ENCODE assay signal across 17 cellular contexts in genomic region chr2:239362497-239362896, GRCh38. TPM values are rescaled to one million over a fixed set of nuclear protein-coding genes. Genes with fewer than 3 reads are reported as not detected.
A peak's percentile ranks its signal among the peaks of the same experiment; 100 is the strongest.
DNase-seq lines count a peak whose midpoint lies in the region; ATAC-seq and TF ChIP-seq lines count a peak whose summit lies in the region.
"Had no signal": no experiment of that assay in that cellular context is flagged by ENCODE, and none has a peak within 500 bp of the region (broad histone marks: within the 10 kb centered on the region; RNA-seq: fewer than 3 reads in every experiment).

No MANE protein-coding gene starts in this region.

- in situ Hi-C loops in transverse colon (cut with MboI; ENCODE audit: low pct_ligation_motif_present in 1 of 4, low pct_unique_long_range_greater_than_20kb in 1 of 4, low sequenced_read_pairs in 3 of 4) = no loop called here

- DNase-seq in natural killer cell (no peak), astrocyte of the hippocampus (ENCODE audit: low read depth, low spot score) (peak; percentile 23), medulla oblongata (ENCODE audit: extremely low spot score) (peak; percentile 48), transverse colon (no peak), Kasumi-1 (lab: John Stamatoyannopoulos, UW) (no peak), DMS153 (lab: John Stamatoyannopoulos, UW) (no peak), SIG-M5 (lab: John Stamatoyannopoulos, UW) (no peak)
- DNase-seq in natural killer cell treated with Interleukin-12 subunit alpha and Interleukin-12 subunit beta and Interleukin-15 and Interleukin-18, amount 100 ng/mL, for 72 hours (ENCODE audit: low spot score) = no peak
- DNase-seq: BE2C; Caco-2; CD8-positive, alpha-beta memory T cell; DMS53; H7; IMR-90 had no signal

- no peak for ATAC-seq in natural killer cell
- no peak for ATAC-seq in natural killer cell treated with Interleukin-12 subunit alpha and Interleukin-12 subunit beta and Interleukin-15 and Interleukin-18, amount 100 ng/mL, for 72 hours
- ATAC-seq: A549, GM23338 had no signal

- 82 to 100% methylated on average over 1 to 4 of the region's 4 CpGs for WGBS in transverse colon (ENCODE audit: low coverage in 1 of 2), 2 donors

- H3K36me3 ChIP-seq in transverse colon = no peaks in the 10 kb centered on the region
- H3K36me3 ChIP-seq: BE2C had no signal

- no peaks in the 10 kb centered on the region for H3K36me3 Mint-ChIP-seq in natural killer cell
- H3K36me3 Mint-ChIP-seq in natural killer cell treated with Interleukin-12 subunit alpha and Interleukin-12 subunit beta and Interleukin-15 and Interleukin-18, amount 100 ng/mL, for 72 hours = no peaks in the 10 kb centered on the region
- H3K36me3 Mint-ChIP-seq: CD8-positive, alpha-beta memory T cell had no signal

- TF ChIP-seq POLR2A in transverse colon (IDR thresholded peaks at IDR 0.05) = no peak

- peaks cover 0 to 8% (median 5%) of the 10 kb centered on the region in 4 donors for H3K4me1 ChIP-seq in transverse colon
- H3K4me1 ChIP-seq: A549, Caco-2 had no signal

- no peak overlapping the region for H3K4me3 ChIP-seq in transverse colon
- H3K4me3 ChIP-seq: A549, GM23338 had no signal

- peak overlapping the region in 3 of 4 donors; percentile 12 to 66 (median 52) for H3K27ac ChIP-seq in transverse colon
- H3K27ac ChIP-seq: A549, C4-2B had no signal

- H3K4me1 Mint-ChIP-seq in natural killer cell = peaks cover 37 to 54% of the 10 kb centered on the region in 2 donors
- peaks cover 35 to 40% of the 10 kb centered on the region in 2 donors for H3K4me1 Mint-ChIP-seq in natural killer cell treated with Interleukin-12 subunit alpha and Interleukin-12 subunit beta and Interleukin-15 and Interleukin-18, amount 100 ng/mL, for 72 hours (ENCODE audit: low read depth in 2 of 2)

- no peaks in the 10 kb centered on the region for H3K9me3 Mint-ChIP-seq in natural killer cell
- H3K9me3 Mint-ChIP-seq in natural killer cell treated with Interleukin-12 subunit alpha and Interleukin-12 subunit beta and Interleukin-15 and Interleukin-18, amount 100 ng/mL, for 72 hours = no peaks in the 10 kb centered on the region
- H3K9me3 Mint-ChIP-seq: CD8-positive, alpha-beta memory T cell; GM23338 had no signal

- no peaks in the 10 kb centered on the region for H3K9me3 ChIP-seq in transverse colon
- H3K9me3 ChIP-seq: A549, BE2C, Caco-2 had no signal

- H3K27ac Mint-ChIP-seq in natural killer cell = peak overlapping the region; percentile 67 to 90
- no peak overlapping the region for H3K27ac Mint-ChIP-seq in natural killer cell treated with Interleukin-12 subunit alpha and Interleukin-12 subunit beta and Interleukin-15 and Interleukin-18, amount 100 ng/mL, for 72 hours
- H3K27ac Mint-ChIP-seq: GM23338 had no signal

- H3K27me3 Mint-ChIP-seq in natural killer cell (ENCODE audit: low read depth in 2 of 2) = peaks cover 0 to 11% of the 10 kb centered on the region in 2 donors
- no peaks in the 10 kb centered on the region for H3K27me3 Mint-ChIP-seq in natural killer cell treated with Interleukin-12 subunit alpha and Interleukin-12 subunit beta and Interleukin-15 and Interleukin-18, amount 100 ng/mL, for 72 hours
- H3K27me3 Mint-ChIP-seq: CD8-positive, alpha-beta memory T cell had no signal

- peak overlapping the region; percentile 21 for H3K4me3 Mint-ChIP-seq in natural killer cell
- H3K4me3 Mint-ChIP-seq in natural killer cell treated with Interleukin-12 subunit alpha and Interleukin-12 subunit beta and Interleukin-15 and Interleukin-18, amount 100 ng/mL, for 72 hours = no peak overlapping the region
- H3K4me3 Mint-ChIP-seq: CD8-positive, alpha-beta memory T cell; GM23338 had no signal

- H3K27me3 ChIP-seq in transverse colon = no peaks in the 10 kb centered on the region
- H3K27me3 ChIP-seq: BE2C had no signal

- intact Hi-C loops in natural killer cell (cut with micrococcal nuclease) = loop anchor here (5.0 kb wide), 3 partner anchors 40 to 260 kb away; no protein-coding TSS in a partner anchor
- intact Hi-C loops in transverse colon (cut with DNase I; ENCODE audit: low total_unique reads) = loop anchor here (5.0 kb wide), 1 partner anchor 35 kb away; no protein-coding TSS in a partner anchor

- no peak for TF ChIP-seq CTCF in natural killer cell (IDR thresholded peaks at IDR 0.05)
- TF ChIP-seq CTCF in transverse colon (IDR thresholded peaks at IDR 0.05) = no peak

- TF ChIP-seq EP300 in transverse colon (IDR thresholded peaks at IDR 0.05; ENCODE audit: low read depth) = no peak

RNA-seq across cellular contexts. Expression of gene HDAC4, which starts 38.3 kb away (rescaled TPM):
- total RNA-seq in natural killer cell (100 to 1,000 TPM in 2 of 3 donors, 10 to 100 TPM in 1; 74.9 to 105 (median 100) TPM), transverse colon (100 to 1,000 TPM in 2 of 4 donors, 10 to 100 TPM in 2; 33.9 to 192 (median 112) TPM)
- total RNA-seq in natural killer cell treated with Interleukin-12 subunit alpha and Interleukin-12 subunit beta and Interleukin-15 and Interleukin-18, amount 100 ng/mL, for 72 hours = 10 to 100 TPM; 22.3 to 48.6 TPM

Comparison
In these comparisons a context has a peak if more than half of its experiments do, and no peak if none do; other contexts are left out.
1. H3K27ac Mint-ChIP-seq: peak in natural killer cell (2 of 2); none in natural killer cell treated with Interleukin-12 subunit alpha and Interleukin-12 subunit beta and Interleukin-15 and Interleukin-18, amount 100 ng/mL, for 72 hours (0 of 2).
2. DNase-seq: peak in astrocyte of the hippocampus (single experiment) and medulla oblongata (single experiment); none in natural killer cell (single experiment), natural killer cell treated with Interleukin-12 subunit alpha and Interleukin-12 subunit beta and Interleukin-15 and Interleukin-18, amount 100 ng/mL, for 72 hours (single experiment), transverse colon (single experiment), Kasumi-1 (0 of 2), DMS153 (single experiment) and SIG-M5 (single experiment).